ENCODE assay signal across 24 cellular contexts in genomic region chr12:119696943-119697342, GRCh38. TPM values are rescaled to one million over a fixed set of nuclear protein-coding genes. Genes with fewer than 3 reads are reported as not detected.
DNase-seq lines count a peak whose midpoint lies in the region; ATAC-seq and TF ChIP-seq lines count a peak whose summit lies in the region.
"Had no signal": no experiment of that assay in that cellular context is flagged by ENCODE, and none has a peak within 500 bp of the region (broad histone marks: within the 10 kb centered on the region; RNA-seq: fewer than 3 reads in every experiment).

No MANE protein-coding gene starts in this region.

- H3K4ac ChIP-seq in mesendoderm (ENCODE audit: low read depth, low read length): no peak overlapping the region

- no peaks in the 10 kb centered on the region for H3K4me1 ChIP-seq in mesendoderm (ENCODE audit: control insufficient read depth, low read depth, low read length)
- H3K4me1 ChIP-seq: BLaER1 had no signal

- no CpG with 5 or more reads among the region's 5 CpGs for WGBS in mesendoderm (ENCODE audit: extremely low coverage, insufficient coverage, low lambda C conversion rate)

- no peak overlapping the region for H2AK5ac ChIP-seq in mesendoderm (ENCODE audit: low read length)

- no peak overlapping the region for H3K9ac ChIP-seq in mesendoderm (ENCODE audit: low read length)
- H3K9ac ChIP-seq: BLaER1, SK-N-SH had no signal

- H3K56ac ChIP-seq in mesendoderm (ENCODE audit: low read length): no peak overlapping the region

- H3K36me3 ChIP-seq in mesendoderm (ENCODE audit: control insufficient read depth, insufficient read depth, low read length): peaks cover 6% of the 10 kb centered on the region

- H3K27ac Mint-ChIP-seq in activated T-helper 17 cell treated with anti-CD3 and anti-CD28 coated beads, Interleukin-2, amount 50 U/mL, for 72 hours: peak overlapping the region; percentile 67
- peak overlapping the region; percentile 81 for H3K27ac Mint-ChIP-seq in progenitor cell of endocrine pancreas

- ATAC-seq in activated T-helper 17 cell treated with anti-CD3 and anti-CD28 coated beads, Interleukin-2, amount 50 U/mL, for 72 hours (replicated peaks): no peak
- ATAC-seq in HG02763 (IDR thresholded peaks at IDR 0.05; ENCODE audit: unreplicated experiment): no peak
- ATAC-seq in GM18517 (IDR thresholded peaks at IDR 0.05; ENCODE audit: unreplicated experiment): no peak

- DNase-seq in ELF-1 (ENCODE audit: low read depth, low spot score) (peak; percentile 15), mesendoderm (peak; percentile 61), progenitor cell of endocrine pancreas (ENCODE audit: low spot score, unreplicated experiment) (no peak), foreskin fibroblast (no peak)
- DNase-seq: CD4-positive, CD25-positive, alpha-beta regulatory T cell; DMS153; GOT3; HCEC 1CT; IMR-90; KG1; MM.1S; NCI-H1048; NCI-H1417; NCI-H187; NCI-H2081 treated with DMSO at 0.1 percent for 48 hours; NCI-H2171; NCI-H345; NCI-H524; NCI-H774; SK-N-SH had no signal

- no peak overlapping the region for H2BK5ac ChIP-seq in mesendoderm (ENCODE audit: low read length)

- H3K27me3 ChIP-seq in mesendoderm (ENCODE audit: insufficient read depth, low read length, poor library complexity): no peaks in the 10 kb centered on the region
- H3K27me3 ChIP-seq: BLaER1 had no signal

- H3K79me1 ChIP-seq in mesendoderm (ENCODE audit: low read length): no peaks in the 10 kb centered on the region

- H3K4me3 ChIP-seq in mesendoderm (ENCODE audit: low read length): no peak overlapping the region
- no peak overlapping the region for H3K4me3 ChIP-seq in foreskin fibroblast (ENCODE audit: low read depth in 1 of 2, low read length in 2 of 2)
- H3K4me3 ChIP-seq: BLaER1 had no signal

- no peaks in the 10 kb centered on the region for H3K27me3 Mint-ChIP-seq in activated T-helper 17 cell treated with anti-CD3 and anti-CD28 coated beads, Interleukin-2, amount 50 U/mL, for 72 hours
- no peaks in the 10 kb centered on the region for H3K27me3 Mint-ChIP-seq in progenitor cell of endocrine pancreas
- H3K27me3 Mint-ChIP-seq: CD4-positive, CD25-positive, alpha-beta regulatory T cell had no signal

- no peak overlapping the region for H3K23ac ChIP-seq in mesendoderm (ENCODE audit: low read length)

- no peaks in the 10 kb centered on the region for H3K79me2 ChIP-seq in mesendoderm (ENCODE audit: control insufficient read depth, insufficient read depth, low read length)

- no peak overlapping the region for H3K4me3 Mint-ChIP-seq in activated T-helper 17 cell treated with anti-CD3 and anti-CD28 coated beads, Interleukin-2, amount 50 U/mL, for 72 hours
- no peak overlapping the region for H3K4me3 Mint-ChIP-seq in progenitor cell of endocrine pancreas (ENCODE audit: low read depth)
- H3K4me3 Mint-ChIP-seq: CD4-positive, CD25-positive, alpha-beta regulatory T cell had no signal

- no peak overlapping the region for H3K27ac ChIP-seq in mesendoderm (ENCODE audit: low read depth, low read length)
- H3K27ac ChIP-seq: BLaER1 had no signal

- no peaks in the 10 kb centered on the region for H3K9me3 Mint-ChIP-seq in activated T-helper 17 cell treated with anti-CD3 and anti-CD28 coated beads, Interleukin-2, amount 50 U/mL, for 72 hours
- no peaks in the 10 kb centered on the region for H3K9me3 Mint-ChIP-seq in progenitor cell of endocrine pancreas (ENCODE audit: low read depth)

- H2BK15ac ChIP-seq in mesendoderm (replicated peaks; ENCODE audit: low read depth): no peak overlapping the region

- H2BK120ac ChIP-seq in mesendoderm (ENCODE audit: low read depth, low read length): no peak overlapping the region

- H3K18ac ChIP-seq in mesendoderm (ENCODE audit: low read length): no peak overlapping the region

- H3K4me2 ChIP-seq in mesendoderm (ENCODE audit: low read length): no peak overlapping the region
- H3K4me2 ChIP-seq: BLaER1, SK-N-SH had no signal

- TF ChIP-seq CTCF in progenitor cell of endocrine pancreas (IDR thresholded peaks at IDR 0.05; ENCODE audit: unreplicated experiment): no peak
- TF ChIP-seq CTCF in foreskin fibroblast (IDR thresholded peaks at IDR 0.05; ENCODE audit: low read depth, low read length): no peak

- H3K4me1 Mint-ChIP-seq in activated T-helper 17 cell treated with anti-CD3 and anti-CD28 coated beads, Interleukin-2, amount 50 U/mL, for 72 hours: no peaks in the 10 kb centered on the region
- peaks cover 7% of the 10 kb centered on the region for H3K4me1 Mint-ChIP-seq in progenitor cell of endocrine pancreas (ENCODE audit: low read depth)
- H3K4me1 Mint-ChIP-seq: CD4-positive, CD25-positive, alpha-beta regulatory T cell had no signal

- no peak overlapping the region for H4K5ac ChIP-seq in mesendoderm (ENCODE audit: low read length)

- no peak overlapping the region for H4K8ac ChIP-seq in mesendoderm (ENCODE audit: low read depth, low read length)

- no peaks in the 10 kb centered on the region for H3K36me3 Mint-ChIP-seq in activated T-helper 17 cell treated with anti-CD3 and anti-CD28 coated beads, Interleukin-2, amount 50 U/mL, for 72 hours (ENCODE audit: low read depth)
- peaks cover 12% of the 10 kb centered on the region for H3K36me3 Mint-ChIP-seq in progenitor cell of endocrine pancreas (ENCODE audit: insufficient read depth)
- H3K36me3 Mint-ChIP-seq: CD4-positive, CD25-positive, alpha-beta regulatory T cell had no signal

RNA-seq across cellular contexts. Expression of gene PRKAB1, which starts 29.0 kb away (rescaled TPM):
- 10 to 100 TPM; 26.6 to 28.9 TPM for total RNA-seq in activated T-helper 17 cell treated with anti-CD3 and anti-CD28 coated beads, Interleukin-2, amount 50 U/mL, for 72 hours
- 21.5 TPM for polyA plus RNA-seq in mesendoderm (2013, experiment 1 of 2)
- 19.4 TPM for polyA plus RNA-seq in mesendoderm (2013, experiment 2 of 2)
- total RNA-seq in progenitor cell of endocrine pancreas: 41.3 and 44.7 TPM in 2 replicates

Comparison
In these comparisons a context has a peak if more than half of its experiments do, and no peak if none do; other contexts are left out.
1. DNase-seq: peak in ELF-1 (single experiment) and mesendoderm (single experiment); none in progenitor cell of endocrine pancreas (single experiment) and foreskin fibroblast (0 of 2).